In the genomic region with DNA sequence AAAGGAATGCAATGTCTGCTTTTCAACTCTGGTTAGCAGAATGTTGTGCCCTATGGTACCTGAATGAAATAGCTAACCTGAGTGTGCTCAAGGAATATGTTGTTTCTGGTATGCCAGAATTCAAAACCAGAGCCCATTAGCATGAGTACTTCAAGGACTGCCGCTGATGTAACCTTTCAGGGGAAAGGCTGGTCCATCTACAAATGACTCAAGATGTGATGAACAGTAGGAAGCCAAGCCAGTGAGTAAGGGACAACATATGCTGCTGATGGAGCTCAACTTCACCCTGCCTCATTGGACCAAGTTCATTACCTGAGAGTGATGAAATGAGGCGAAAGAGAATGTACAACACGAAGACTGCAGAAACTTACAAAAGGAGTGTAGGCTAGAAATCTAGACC, we compare ENCODE assay signal across 25 cellular contexts.
"Had no signal": no experiment of that assay in that cellular context is flagged by ENCODE, and none has a peak within 500 bp of the region (broad histone marks: within the 10 kb centered on the region; RNA-seq: fewer than 3 reads in every experiment).

No MANE protein-coding gene starts in this region.

- H3K27ac ChIP-seq: ascending aorta, breast epithelium, esophagus squamous epithelium had no signal

- H3K4me3 ChIP-seq: ascending aorta, breast epithelium, esophagus squamous epithelium had no signal

- DNase-seq: activated CD4-positive, alpha-beta memory T cell treated with anti-CD3 and anti-CD28 coated beads, Interleukin-2, amount 10 ng/mL, durations not matched to agents 7 days and 5 days; activated CD4-positive, alpha-beta T cell treated with anti-CD3 and anti-CD28 coated beads for 36 hours; activated CD4-positive, alpha-beta T cell treated with anti-CD3 and anti-CD28 coated beads, Interleukin-2, amount 10 ng/mL, durations not matched to agents 24 days and 14 days; activated CD4-positive, CD25-positive, alpha-beta regulatory T cell; activated CD4-positive, CD25-positive, alpha-beta regulatory T cell treated with anti-CD3 and anti-CD28 coated beads, Interleukin-2, amount 50 U/mL, for 72 hours; activated CD8-positive, alpha-beta memory T cell treated with anti-CD3 and anti-CD28 coated beads, Interleukin-2, amount 50 U/mL, for 48 hours; activated gamma-delta T cell; activated naive CD4-positive, alpha-beta T cell; activated naive CD4-positive, alpha-beta T cell treated with anti-CD3 and anti-CD28 coated beads, Interleukin-2, amount 10 ng/mL, durations not matched to agents 7 days and 5 days; activated naive CD8-positive, alpha-beta T cell treated with anti-CD3 and anti-CD28 coated beads, Interleukin-2, amount 10 ng/mL, durations not matched to agents 7 days and 5 days; activated T-cell treated with anti-CD3 and anti-CD28 coated beads for 4 hours; activated T-cell treated with anti-CD3 and anti-CD28 coated beads, Interleukin-2, amount 50 U/mL, for 24 hours; activated T-cell treated with anti-CD3 and anti-CD28 coated beads, Interleukin-2, amount 50 U/mL, for 72 hours; cortex of kidney; dermis blood vessel endothelial cell; effector CD8-positive, alpha-beta T cell; erythroblast; esophagus squamous epithelium; head of caudate nucleus; T-helper 1 cell; T-helper 17 cell; T1000 had no signal

- ATAC-seq: activated CD4-positive, alpha-beta T cell treated with anti-CD3 and anti-CD28 coated beads for 36 hours; activated naive CD4-positive, alpha-beta T cell treated with anti-CD3 and anti-CD28 coated beads, Interleukin-2, amount 50 U/mL, for 72 hours; activated T-cell treated with anti-CD3 and anti-CD28 coated beads, Interleukin-2, amount 50 U/mL, for 72 hours; T-helper 17 cell had no signal
